Comparison of ENCODE assay signal across 1 cellular context in genomic region chr2:55885944-55886281, GRCh38.
TF ChIP-seq lines count a peak whose summit lies in the region.

No MANE protein-coding gene starts in this region.

TF ChIP-seq in SK-N-SH, 30 proteins besides CTCF, POLR2A, EP300 and RAD21:
- TF ChIP-seq NRF1 (IDR thresholded peaks at IDR 0.05; ENCODE audit: low read depth, low read length): no peak
- TF ChIP-seq FOXM1 (IDR thresholded peaks at IDR 0.05; ENCODE audit: low read depth): 0 out of 2 replicates have a peak, but pooled peaks have one; percentile 19
- 0 out of 2 replicates have a peak, but pooled peaks have one; percentile 3 for TF ChIP-seq YY1 (IDR thresholded peaks at IDR 0.05; ENCODE audit: low read depth)
